In genomic region chr1:67100833-67101232, GRCh38 we compare ENCODE assay signal across 37 cellular contexts. TPM values are rescaled to one million over a fixed set of nuclear protein-coding genes. Genes with fewer than 3 reads are reported as not detected.
"Had no signal": no experiment of that assay in that cellular context is flagged by ENCODE, and none has a peak within 500 bp of the region (broad histone marks: within the 10 kb centered on the region; RNA-seq: fewer than 3 reads in every experiment).

No MANE protein-coding gene starts in this region.

- H3K9ac ChIP-seq: parathyroid adenoma had no signal

- ATAC-seq: activated T-cell treated with anti-CD3 and anti-CD28 coated beads, Interleukin-2, amount 50 U/mL, for 72 hours; body of pancreas; gastrocnemius medialis; left lobe of liver; lower lobe of right lung; psoas muscle; stimulated activated memory B cell treated with anti-CD40 and anti-IgM and Interleukin-4, amounts not matched to agents 10 μg/mL and 1 μg/mL and 100 μg/mL, for 72 hours; stimulated activated naive CD8-positive, alpha-beta T cell treated with anti-CD3 and anti-CD28 coated beads, Interleukin-15, amount 100 ng/mL, for 72 hours; upper lobe of right lung had no signal

- H3K4me1 ChIP-seq: body of pancreas, colonic mucosa, esophagus squamous epithelium, gastrocnemius medialis, lower lobe of right lung, parathyroid adenoma, psoas muscle, sigmoid colon, thyroid gland, upper lobe of right lung had no signal

- H3K9me3 ChIP-seq: body of pancreas, colonic mucosa, esophagus squamous epithelium, gastrocnemius medialis, lower lobe of right lung, psoas muscle, sigmoid colon, thyroid gland, upper lobe of right lung had no signal

- H2AFZ ChIP-seq: parathyroid adenoma had no signal

- DNase-seq: activated CD4-positive, alpha-beta T cell treated with anti-CD3 and anti-CD28 coated beads for 4 hours; activated CD4-positive, alpha-beta T cell treated with anti-CD3 and anti-CD28 coated beads, Interleukin-2, amount 50 U/mL, for 4 hours; activated CD4-positive, CD25-positive, alpha-beta regulatory T cell; activated effector memory CD4-positive, alpha-beta T cell treated with Interleukin-2 at 50 U/mL for 16 hours; activated naive CD4-positive, alpha-beta T cell treated with Interleukin-2 at 50 U/mL for 16 hours; activated T-cell treated with anti-CD3 and anti-CD28 coated beads for 4 hours; activated T-cell treated with anti-CD3 and anti-CD28 coated beads, Interleukin-2, amount 50 U/mL, for 72 hours; anterior cingulate cortex; body of pancreas; colonic mucosa; effector CD8-positive, alpha-beta T cell; esophagus squamous epithelium; gastrocnemius medialis; head of caudate nucleus; hypothalamus; lower lobe of right lung; mesenchymal stem cell; nucleus accumbens; psoas muscle; sigmoid colon; small intestine; stimulated activated CD4-positive, alpha-beta T cell treated with anti-CD3 and anti-CD28 coated beads, Interleukin-1b, Interleukin-23, amount 100 ng/mL, for 48 hours; stimulated activated CD4-positive, alpha-beta T cell treated with anti-CD3 and anti-CD28 coated beads, Interleukin-4, amount 100 ng/mL, for 4 hours; stimulated activated CD8-positive, alpha-beta memory T cell treated with anti-CD3 and anti-CD28 coated beads, Interleukin-4, amount 100 ng/mL, for 48 hours; stimulated activated naive CD8-positive, alpha-beta T cell treated with anti-CD3 and anti-CD28 coated beads, Interleukin-15, amount 100 ng/mL, for 72 hours; thyroid gland; upper lobe of right lung had no signal

- H3K27ac ChIP-seq: body of pancreas, colonic mucosa, epithelial cell of prostate, esophagus squamous epithelium, gastrocnemius medialis, lower lobe of right lung, parathyroid adenoma, psoas muscle, sigmoid colon, thyroid gland, upper lobe of right lung had no signal

- H3K79me2 ChIP-seq: parathyroid adenoma had no signal

- H3K36me3 ChIP-seq: colonic mucosa, esophagus squamous epithelium, gastrocnemius medialis, lower lobe of right lung, sigmoid colon, thyroid gland, upper lobe of right lung had no signal

- H3K4me3 ChIP-seq: body of pancreas, colonic mucosa, esophagus squamous epithelium, gastrocnemius medialis, lower lobe of right lung, psoas muscle, sigmoid colon, thyroid gland, upper lobe of right lung had no signal

- H3K27me3 ChIP-seq: body of pancreas, colonic mucosa, esophagus squamous epithelium, gastrocnemius medialis, sigmoid colon, thyroid gland, upper lobe of right lung had no signal

- FAIRE-seq: endometrium, small intestine had no signal

RNA-seq across cellular contexts. Expression of gene C1orf141, which starts 33.9 kb away (rescaled TPM):
- total RNA-seq: body of pancreas; colonic mucosa; dermis microvascular lymphatic vessel endothelial cell; esophagus squamous epithelium; gastrocnemius medialis; kidney epithelial cell; left lobe of liver; psoas muscle; sigmoid colon; T-helper 1 cell treated with Interleukin-12 subunit alpha and Interleukin-12 subunit beta and Interleukin-4 antibody, amounts not matched to agents 30 ng/mL and 1 ng/mL, for 36 hours; thyroid gland; upper lobe of right lung had no signal
- polyA plus RNA-seq: adipose tissue, neural cell, psoas muscle, sigmoid colon, small intestine had no signal
